Comparison of ENCODE assay signal across 14 cellular contexts in the genomic region with DNA sequence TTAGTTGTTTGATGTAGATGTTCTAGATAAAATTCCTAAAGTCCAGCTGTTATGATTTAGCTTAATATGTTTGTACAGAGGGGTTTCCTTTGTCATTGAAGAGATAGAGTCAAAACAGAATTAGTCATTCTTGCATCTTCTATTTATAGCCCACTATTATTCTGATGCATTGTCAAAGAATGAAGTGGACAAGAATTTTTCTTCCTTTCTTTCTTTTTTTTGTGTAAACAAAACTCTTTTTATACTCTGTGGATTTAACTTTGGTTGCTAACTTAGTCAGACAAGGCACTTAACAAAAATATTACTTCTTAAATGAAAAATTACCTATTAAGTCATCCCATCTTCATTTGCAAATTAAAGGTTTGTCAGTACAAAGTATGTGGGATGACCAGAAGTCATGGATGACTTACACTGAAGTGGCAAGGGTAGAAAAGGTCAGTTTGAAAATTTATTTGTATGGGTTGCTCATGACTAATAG.
A peak's percentile ranks its signal among the peaks of the same experiment; 100 is the strongest.
DNase-seq lines count a peak whose midpoint lies in the region; ATAC-seq, FAIRE-seq and TF ChIP-seq lines count a peak whose summit lies in the region.
"Had no signal": no experiment of that assay in that cellular context is flagged by ENCODE, and none has a peak within 500 bp of the region (broad histone marks: within the 10 kb centered on the region; RNA-seq: fewer than 3 reads in every experiment).

No MANE protein-coding gene starts in this region.

- intact Hi-C loops in ascending aorta (cut with DNase I): no loop called here

- TF ChIP-seq CTCF in ascending aorta (IDR thresholded peaks at IDR 0.05): no peak

- H3K9me3 ChIP-seq in ascending aorta: no peaks in the 10 kb centered on the region
- no peaks in the 10 kb centered on the region for H3K9me3 ChIP-seq in subcutaneous abdominal adipose tissue (ENCODE audit: control insufficient read depth in 5 of 5, low read length in 5 of 5)

- FAIRE-seq in GM12892 (lab: Jason Lieb, UNC): peak; percentile 61

- H3K4me3 Mint-ChIP-seq in activated CD8-positive, alpha-beta memory T cell treated with anti-CD3 and anti-CD28 coated beads, Interleukin-2, amount 10 ng/mL, durations not matched to agents 7 days and 5 days: no peak overlapping the region
- H3K4me3 Mint-ChIP-seq: memory B cell had no signal

- no peak for ATAC-seq in activated CD8-positive, alpha-beta memory T cell treated with anti-CD3 and anti-CD28 coated beads, Interleukin-2, amount 10 ng/mL, durations not matched to agents 7 days and 5 days
- ATAC-seq in HG03457 (IDR thresholded peaks at IDR 0.05; ENCODE audit: unreplicated experiment): no peak
- ATAC-seq in HG02852 (IDR thresholded peaks at IDR 0.05; ENCODE audit: unreplicated experiment): no peak

- TF ChIP-seq POLR2A in GM12892 (IDR thresholded peaks at IDR 0.05; ENCODE audit: low read depth, low read length): no peak

- H3K27ac Mint-ChIP-seq in activated CD8-positive, alpha-beta memory T cell treated with anti-CD3 and anti-CD28 coated beads, Interleukin-2, amount 10 ng/mL, durations not matched to agents 7 days and 5 days: no peak overlapping the region
- H3K27ac Mint-ChIP-seq: memory B cell had no signal

- CTCF ChIA-PET in activated CD8-positive, alpha-beta memory T cell treated with anti-CD3 and anti-CD28 coated beads, Interleukin-2, amount 10 ng/mL, durations not matched to agents 7 days and 5 days (lab: Charles Lee): no interaction called here

- H3K36me3 ChIP-seq in ascending aorta: no peaks in the 10 kb centered on the region
- H3K36me3 ChIP-seq in subcutaneous abdominal adipose tissue (ENCODE audit: control insufficient read depth in 5 of 5, insufficient read depth in 5 of 5, low read length in 5 of 5): no peaks in the 10 kb centered on the region

- H3K4me1 ChIP-seq in ascending aorta (peaks cover 0 to 14% of the 10 kb centered on the region in 2 donors), subcutaneous abdominal adipose tissue (ENCODE audit: control insufficient read depth in 5 of 5, insufficient read depth in 5 of 5, low read length in 5 of 5) (peaks cover 0 to 15% (median 2%) of the 10 kb centered on the region in 5 donors)

- no peaks in the 10 kb centered on the region for H3K27me3 Mint-ChIP-seq in activated CD8-positive, alpha-beta memory T cell treated with anti-CD3 and anti-CD28 coated beads, Interleukin-2, amount 10 ng/mL, durations not matched to agents 7 days and 5 days

- no peak for DNase-seq in GM12892 (ENCODE audit: insufficient read length)
- no peak for DNase-seq in ascending aorta (ENCODE audit: low spot score in 2 of 2)
- peak; percentile 23 for DNase-seq in glomerular endothelial cell (ENCODE audit: extremely low read depth, low read depth, low spot score)
- DNase-seq in activated CD8-positive, alpha-beta memory T cell treated with anti-CD3 and anti-CD28 coated beads, Interleukin-2, amount 10 ng/mL, durations not matched to agents 7 days and 5 days: no peak
- DNase-seq in hepatic stellate cell (ENCODE audit: low spot score): no peak
- DNase-seq: activated CD4-positive, alpha-beta T cell treated with anti-CD3 and anti-CD28 coated beads for 4 hours; activated naive CD4-positive, alpha-beta T cell treated with anti-CD3 and anti-CD28 coated beads, Interleukin-2, amount 50 U/mL, for 16 hours; NCI-H748 treated with DMSO at 0.1 percent for 48 hours had no signal

- H3K4me3 ChIP-seq in ascending aorta: no peak overlapping the region
- H3K4me3 ChIP-seq in subcutaneous abdominal adipose tissue (ENCODE audit: low read depth in 1 of 5, low read length in 5 of 5): no peak overlapping the region
- H3K4me3 ChIP-seq: SK-N-MC, skin epidermis had no signal

- no peaks in the 10 kb centered on the region for H3K27me3 ChIP-seq in ascending aorta
- H3K27me3 ChIP-seq in subcutaneous abdominal adipose tissue (ENCODE audit: control insufficient read depth in 5 of 5, insufficient read depth in 4 of 5, low read length in 5 of 5): no peaks in the 10 kb centered on the region

- H3K9ac ChIP-seq in subcutaneous abdominal adipose tissue (ENCODE audit: low read length in 5 of 5): no peak overlapping the region

- H3K27ac ChIP-seq in ascending aorta: peak overlapping the region; percentile 38 to 57
- peak overlapping the region; percentile 35 for H3K27ac ChIP-seq in subcutaneous abdominal adipose tissue (ENCODE audit: low read depth, low read length)
- H3K27ac ChIP-seq: SK-N-MC had no signal

- H3K36me3 Mint-ChIP-seq in activated CD8-positive, alpha-beta memory T cell treated with anti-CD3 and anti-CD28 coated beads, Interleukin-2, amount 10 ng/mL, durations not matched to agents 7 days and 5 days: no peaks in the 10 kb centered on the region

- no peaks in the 10 kb centered on the region for H3K4me1 Mint-ChIP-seq in activated CD8-positive, alpha-beta memory T cell treated with anti-CD3 and anti-CD28 coated beads, Interleukin-2, amount 10 ng/mL, durations not matched to agents 7 days and 5 days
- H3K4me1 Mint-ChIP-seq: memory B cell had no signal

- peaks cover 2% of the 10 kb centered on the region for H3K9me3 Mint-ChIP-seq in activated CD8-positive, alpha-beta memory T cell treated with anti-CD3 and anti-CD28 coated beads, Interleukin-2, amount 10 ng/mL, durations not matched to agents 7 days and 5 days (ENCODE audit: low read depth)
- H3K9me3 Mint-ChIP-seq: memory B cell had no signal
